ENCODE assay signal across 33 cellular contexts in the genomic region with DNA sequence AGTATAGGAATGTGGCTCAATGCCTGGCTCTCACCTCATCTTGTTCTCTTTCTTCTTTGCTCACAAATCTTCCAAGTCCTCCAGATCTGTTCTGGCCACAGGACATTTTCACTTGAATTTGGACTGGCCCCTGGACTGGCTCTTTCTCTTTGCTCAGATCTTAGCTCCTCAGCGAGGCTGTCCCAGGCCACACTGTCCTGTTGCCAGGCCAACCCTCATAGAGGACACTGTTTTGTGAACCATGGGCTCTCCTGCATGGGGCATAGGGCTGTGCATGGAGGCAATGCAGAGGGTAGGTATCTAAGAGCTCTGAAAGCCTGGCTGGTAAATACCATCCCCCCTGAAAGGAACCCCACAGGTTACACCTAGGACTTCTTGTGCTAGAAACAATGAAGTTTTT. TPM values are rescaled to one million over a fixed set of nuclear protein-coding genes. Genes with fewer than 3 reads are reported as not detected.
"Had no signal": no experiment of that assay in that cellular context is flagged by ENCODE, and none has a peak within 500 bp of the region (broad histone marks: within the 10 kb centered on the region; RNA-seq: fewer than 3 reads in every experiment).

No MANE protein-coding gene starts in this region.

- H3K27ac ChIP-seq: ascending aorta, cardiac muscle cell, PC-9, RWPE1, SJCRH30, SK-N-MC had no signal

- H3K27me3 ChIP-seq: ascending aorta, cardiac muscle cell, MG63, SJCRH30 had no signal

- H3K4me2 ChIP-seq: PC-9 had no signal

- H2AFZ ChIP-seq: PC-9 had no signal

- H3K4me1 Mint-ChIP-seq: activated CD4-positive, alpha-beta T cell treated with anti-CD3 and anti-CD28 coated beads, Interleukin-2, amount 10 ng/mL, durations not matched to agents 24 days and 14 days; activated naive CD4-positive, alpha-beta T cell treated with anti-CD3 and anti-CD28 coated beads, Interleukin-2, amount 50 U/mL, for 24 hours; activated naive CD8-positive, alpha-beta T cell treated with anti-CD3 and anti-CD28 coated beads, Interleukin-2, amount 10 ng/mL, durations not matched to agents 7 days and 5 days; IgD-negative memory B cell had no signal

- H3K4me3 Mint-ChIP-seq: activated CD4-positive, alpha-beta T cell treated with anti-CD3 and anti-CD28 coated beads, Interleukin-2, amount 10 ng/mL, durations not matched to agents 24 days and 14 days; activated CD8-positive, alpha-beta T cell treated with anti-CD3 and anti-CD28 coated beads, Interleukin-2, amount 10 ng/mL, durations not matched to agents 7 days and 5 days; activated naive CD4-positive, alpha-beta T cell treated with anti-CD3 and anti-CD28 coated beads, Interleukin-2, amount 50 U/mL, for 24 hours; activated naive CD8-positive, alpha-beta T cell treated with anti-CD3 and anti-CD28 coated beads, Interleukin-2, amount 10 ng/mL, durations not matched to agents 7 days and 5 days; activated T-cell treated with anti-CD3 and anti-CD28 coated beads, Interleukin-2, amount 50 U/mL, for 24 hours; IgD-negative memory B cell had no signal

- H3K27me3 Mint-ChIP-seq: activated CD4-positive, alpha-beta T cell treated with anti-CD3 and anti-CD28 coated beads, Interleukin-2, amount 10 ng/mL, durations not matched to agents 24 days and 14 days; activated naive CD4-positive, alpha-beta T cell treated with anti-CD3 and anti-CD28 coated beads, Interleukin-2, amount 50 U/mL, for 24 hours; activated T-cell treated with anti-CD3 and anti-CD28 coated beads, Interleukin-2, amount 50 U/mL, for 24 hours; IgD-negative memory B cell had no signal

- H3K36me3 Mint-ChIP-seq: activated naive CD4-positive, alpha-beta T cell treated with anti-CD3 and anti-CD28 coated beads, Interleukin-2, amount 50 U/mL, for 24 hours; activated naive CD8-positive, alpha-beta T cell treated with anti-CD3 and anti-CD28 coated beads, Interleukin-2, amount 10 ng/mL, durations not matched to agents 7 days and 5 days; IgD-negative memory B cell had no signal

- H3K4me1 ChIP-seq: ascending aorta, SJCRH30 had no signal

- H3K9me3 ChIP-seq: ascending aorta, MG63, SJCRH30 had no signal

- ATAC-seq: activated CD8-positive, alpha-beta T cell treated with anti-CD3 and anti-CD28 coated beads, Interleukin-2, amount 10 ng/mL, durations not matched to agents 7 days and 5 days had no signal

- H3K9me3 Mint-ChIP-seq: activated CD4-positive, alpha-beta T cell treated with anti-CD3 and anti-CD28 coated beads, Interleukin-2, amount 10 ng/mL, durations not matched to agents 24 days and 14 days; activated naive CD4-positive, alpha-beta T cell treated with anti-CD3 and anti-CD28 coated beads, Interleukin-2, amount 50 U/mL, for 24 hours; activated T-cell treated with anti-CD3 and anti-CD28 coated beads, Interleukin-2, amount 50 U/mL, for 24 hours; activated T-helper 2 cell treated with anti-CD3 and anti-CD28 coated beads, Interferon-gamma antibody, Interleukin-2, Interleukin-4, amounts not matched to agents 10 μg/mL and 5 μg/mL and 100 μg/mL, durations not matched to agents 14 hours and 24 hours and 36 hours had no signal

- DNase-seq: activated CD4-positive, alpha-beta T cell treated with anti-CD3 and anti-CD28 coated beads, Interleukin-2, amount 10 ng/mL, durations not matched to agents 24 days and 14 days; activated CD4-positive, alpha-beta T cell treated with anti-CD3 and anti-CD28 coated beads, Interleukin-2, amount 50 U/mL, for 48 hours; activated CD8-positive, alpha-beta T cell treated with anti-CD3 and anti-CD28 coated beads, Interleukin-2, amount 10 ng/mL, durations not matched to agents 7 days and 5 days; activated gamma-delta T cell; activated naive CD4-positive, alpha-beta T cell treated with Interleukin-2 at 50 U/mL for 16 hours; activated naive CD8-positive, alpha-beta T cell treated with anti-CD3 and anti-CD28 coated beads, Interleukin-2, amount 10 ng/mL, durations not matched to agents 7 days and 5 days; activated T-cell treated with anti-CD3 and anti-CD28 coated beads, Interleukin-2, amount 50 U/mL, for 24 hours; amygdala; Karpas-422; KBM-7; MG63; NCI-H1048; NCI-H1105 treated with DMSO at 0.1 percent for 48 hours; NCI-H1436; NCI-H1694; NCI-H1930; NCI-H2081 treated with DMSO at 0.1 percent for 48 hours; NCI-H226; NCI-H446 treated with DMSO at 0.1 percent for 48 hours; NCI-H526; NCI-H748 treated with DMSO at 0.1 percent for 48 hours; NK-92 treated with Interleukin-12 subunit alpha and Interleukin-12 subunit beta, amount 100 ng/mL, for 24 hours; PC-9; SHP77; SJCRH30; T1000 had no signal

- H3K36me3 ChIP-seq: ascending aorta, cardiac muscle cell, MG63, SJCRH30 had no signal

- H3K4me3 ChIP-seq: ascending aorta, cardiac muscle cell, MG63, PC-9, SJCRH30, SK-N-MC had no signal

- H3K27ac Mint-ChIP-seq: activated CD4-positive, alpha-beta T cell treated with anti-CD3 and anti-CD28 coated beads, Interleukin-2, amount 10 ng/mL, durations not matched to agents 24 days and 14 days; activated CD8-positive, alpha-beta T cell treated with anti-CD3 and anti-CD28 coated beads, Interleukin-2, amount 10 ng/mL, durations not matched to agents 7 days and 5 days; activated naive CD4-positive, alpha-beta T cell treated with anti-CD3 and anti-CD28 coated beads, Interleukin-2, amount 50 U/mL, for 24 hours; activated naive CD8-positive, alpha-beta T cell treated with anti-CD3 and anti-CD28 coated beads, Interleukin-2, amount 10 ng/mL, durations not matched to agents 7 days and 5 days; activated T-cell treated with anti-CD3 and anti-CD28 coated beads, Interleukin-2, amount 50 U/mL, for 24 hours; activated T-helper 2 cell treated with anti-CD3 and anti-CD28 coated beads, Interferon-gamma antibody, Interleukin-2, Interleukin-4, amounts not matched to agents 10 μg/mL and 5 μg/mL and 100 μg/mL, durations not matched to agents 14 hours and 24 hours and 36 hours had no signal

RNA-seq across cellular contexts. Expression of gene SLC28A3, which starts 13.5 kb away (rescaled TPM):
- total RNA-seq: activated CD8-positive, alpha-beta T cell treated with anti-CD3 and anti-CD28 coated beads, Interleukin-2, amount 10 ng/mL, durations not matched to agents 7 days and 5 days; ascending aorta had no signal
- polyA plus RNA-seq: IgD-negative memory B cell had no signal
